Comparison of ENCODE assay signal across 1 cellular context in the genomic region with DNA sequence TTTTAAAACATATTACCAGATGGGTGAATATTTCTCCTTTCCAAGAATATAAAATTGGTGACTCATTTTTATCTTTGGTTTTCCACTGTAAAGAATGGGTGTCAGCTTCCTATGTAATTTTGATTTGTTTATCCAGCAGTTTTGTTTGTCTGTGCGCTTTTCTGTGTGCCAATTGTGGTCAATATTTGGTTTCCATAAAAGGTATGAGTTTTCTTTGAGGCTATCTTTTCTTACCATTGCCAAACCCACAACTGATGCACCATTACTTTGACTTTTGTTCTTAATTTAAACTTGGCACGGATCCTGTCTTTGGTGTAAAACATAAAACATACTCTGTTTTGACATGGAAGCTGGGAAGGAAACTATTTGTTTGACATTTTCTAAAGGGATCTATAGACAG.
TF ChIP-seq lines count a peak whose summit lies in the region.

No MANE protein-coding gene starts in this region.

TF ChIP-seq in SK-N-SH, 30 proteins besides CTCF, POLR2A, EP300 and RAD21 (continued from another document):
- TF ChIP-seq, protein P1, sequence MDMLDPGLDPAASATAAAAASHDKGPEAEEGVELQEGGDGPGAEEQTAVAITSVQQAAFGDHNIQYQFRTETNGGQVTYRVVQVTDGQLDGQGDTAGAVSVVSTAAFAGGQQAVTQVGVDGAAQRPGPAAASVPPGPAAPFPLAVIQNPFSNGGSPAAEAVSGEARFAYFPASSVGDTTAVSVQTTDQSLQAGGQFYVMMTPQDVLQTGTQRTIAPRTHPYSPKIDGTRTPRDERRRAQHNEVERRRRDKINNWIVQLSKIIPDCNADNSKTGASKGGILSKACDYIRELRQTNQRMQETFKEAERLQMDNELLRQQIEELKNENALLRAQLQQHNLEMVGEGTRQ (IDR thresholded peaks at IDR 0.05; ENCODE audit: borderline replicate concordance, low read depth, low read length) = no peak
- TF ChIP-seq, protein P2, sequence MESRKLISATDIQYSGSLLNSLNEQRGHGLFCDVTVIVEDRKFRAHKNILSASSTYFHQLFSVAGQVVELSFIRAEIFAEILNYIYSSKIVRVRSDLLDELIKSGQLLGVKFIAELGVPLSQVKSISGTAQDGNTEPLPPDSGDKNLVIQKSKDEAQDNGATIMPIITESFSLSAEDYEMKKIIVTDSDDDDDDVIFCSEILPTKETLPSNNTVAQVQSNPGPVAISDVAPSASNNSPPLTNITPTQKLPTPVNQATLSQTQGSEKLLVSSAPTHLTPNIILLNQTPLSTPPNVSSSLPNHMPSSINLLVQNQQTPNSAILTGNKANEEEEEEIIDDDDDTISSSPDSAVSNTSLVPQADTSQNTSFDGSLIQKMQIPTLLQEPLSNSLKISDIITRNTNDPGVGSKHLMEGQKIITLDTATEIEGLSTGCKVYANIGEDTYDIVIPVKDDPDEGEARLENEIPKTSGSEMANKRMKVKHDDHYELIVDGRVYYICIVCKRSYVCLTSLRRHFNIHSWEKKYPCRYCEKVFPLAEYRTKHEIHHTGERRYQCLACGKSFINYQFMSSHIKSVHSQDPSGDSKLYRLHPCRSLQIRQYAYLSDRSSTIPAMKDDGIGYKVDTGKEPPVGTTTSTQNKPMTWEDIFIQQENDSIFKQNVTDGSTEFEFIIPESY (IDR thresholded peaks at IDR 0.05; ENCODE audit: borderline replicate concordance, low read depth) = no peak
- no peak for TF ChIP-seq MXI1 (IDR thresholded peaks at IDR 0.05; ENCODE audit: low read depth, low read length)
- no peak for TF ChIP-seq SIN3A (IDR thresholded peaks at IDR 0.05; ENCODE audit: borderline replicate concordance, low read depth, low read length)
- no peak for TF ChIP-seq YY1 (IDR thresholded peaks at IDR 0.05; ENCODE audit: low read depth)
- no peak for TF ChIP-seq GABPA (IDR thresholded peaks at IDR 0.05; ENCODE audit: low read depth)
- no peak for TF ChIP-seq ELF1 (IDR thresholded peaks at IDR 0.05)
- TF ChIP-seq RXRA (IDR thresholded peaks at IDR 0.05; ENCODE audit: borderline replicate concordance, low read depth) = no peak
- TF ChIP-seq NRF1 (IDR thresholded peaks at IDR 0.05; ENCODE audit: low read depth, low read length) = no peak
- TF ChIP-seq, protein P3, sequence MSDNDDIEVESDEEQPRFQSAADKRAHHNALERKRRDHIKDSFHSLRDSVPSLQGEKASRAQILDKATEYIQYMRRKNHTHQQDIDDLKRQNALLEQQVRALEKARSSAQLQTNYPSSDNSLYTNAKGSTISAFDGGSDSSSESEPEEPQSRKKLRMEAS (IDR thresholded peaks at IDR 0.05; ENCODE audit: low read depth) = no peak
- TF ChIP-seq GATA2 (CRISPR knock-in tag; IDR thresholded peaks at IDR 0.05) = no peak
